ENCODE assay signal across 15 cellular contexts in genomic region chr2:144170172-144170571, GRCh38.
"Had no signal": no experiment of that assay in that cellular context is flagged by ENCODE, and none has a peak within 500 bp of the region (broad histone marks: within the 10 kb centered on the region; RNA-seq: fewer than 3 reads in every experiment).

No MANE protein-coding gene starts in this region.

- H3K9me3 ChIP-seq: esophagus squamous epithelium, heart left ventricle, prostate gland, right lobe of liver, stomach had no signal

- H3K4me1 ChIP-seq: esophagus squamous epithelium, heart left ventricle, prostate gland, right lobe of liver, stomach had no signal

- H3K36me3 ChIP-seq: heart left ventricle, prostate gland, right lobe of liver had no signal

- H2AFZ ChIP-seq: parathyroid adenoma had no signal

- H3K9ac ChIP-seq: parathyroid adenoma had no signal

- ATAC-seq: heart left ventricle, right lobe of liver had no signal

- H3K79me2 ChIP-seq: parathyroid adenoma had no signal

- DNase-seq: esophagus squamous epithelium; heart left ventricle; hippocampal formation; kidney glomerular epithelial cell; mesendoderm; naive B cell; right lobe of liver; small intestine; stimulated activated CD4-positive, alpha-beta T cell treated with anti-CD3 and anti-CD28 coated beads, Interleukin-12 subunit alpha, Interleukin-12 subunit beta, amount 100 ng/mL, for 4 hours; stimulated activated naive CD4-positive, alpha-beta T cell; stomach; substantia nigra; trophoblast cell had no signal

- H3K27me3 ChIP-seq: esophagus squamous epithelium, heart left ventricle, right lobe of liver, stomach had no signal

- H3K4me3 ChIP-seq: esophagus squamous epithelium, heart left ventricle, prostate gland, right lobe of liver, stomach had no signal

- H3K27ac ChIP-seq: esophagus squamous epithelium, heart left ventricle, parathyroid adenoma, prostate gland, right lobe of liver, stomach had no signal
